ENCODE assay signal across 9 cellular contexts in genomic region chr2:165877565-165878550, GRCh38.
DNase-seq lines count a peak whose midpoint lies in the region; ATAC-seq, FAIRE-seq and TF ChIP-seq lines count a peak whose summit lies in the region.
"Had no signal": no experiment of that assay in that cellular context is flagged by ENCODE, and none has a peak within 500 bp of the region (broad histone marks: within the 10 kb centered on the region; RNA-seq: fewer than 3 reads in every experiment).

No MANE protein-coding gene starts in this region.

- H3K4me3 Mint-ChIP-seq in effector memory CD8-positive, alpha-beta T cell, result no peak overlapping the region
- H3K4me3 Mint-ChIP-seq: stimulated activated memory B cell treated with anti-CD40 and anti-IgM and Interleukin-4, amounts not matched to agents 10 μg/mL and 1 μg/mL and 100 μg/mL, for 72 hours had no signal

- H3K27ac ChIP-seq in substantia nigra (ENCODE audit: low read depth, low read length, poor library complexity, severe bottlenecking), result no peak overlapping the region
- no peak overlapping the region for H3K27ac ChIP-seq in pancreas

- FAIRE-seq in pancreas (lab: Jason Lieb, UNC), result no peak

- peaks cover 6 to 14% of the 10 kb centered on the region in 2 donors for H3K4me1 Mint-ChIP-seq in effector memory CD8-positive, alpha-beta T cell (ENCODE audit: low read depth in 2 of 2)
- H3K4me1 Mint-ChIP-seq: stimulated activated memory B cell treated with anti-CD40 and anti-IgM and Interleukin-4, amounts not matched to agents 10 μg/mL and 1 μg/mL and 100 μg/mL, for 72 hours had no signal

- 84 to 89% methylated on average over 6 of the region's 6 CpGs for WGBS in pancreas, 2 donors

- no peaks in the 10 kb centered on the region for H3K27me3 ChIP-seq in pancreas

- peak overlapping the region; percentile 13 to 30 for H3K27ac Mint-ChIP-seq in effector memory CD8-positive, alpha-beta T cell
- H3K27ac Mint-ChIP-seq: stimulated activated memory B cell treated with anti-CD40 and anti-IgM and Interleukin-4, amounts not matched to agents 10 μg/mL and 1 μg/mL and 100 μg/mL, for 72 hours had no signal

- no peaks in the 10 kb centered on the region for H3K27me3 Mint-ChIP-seq in effector memory CD8-positive, alpha-beta T cell
- H3K27me3 Mint-ChIP-seq: stimulated activated memory B cell treated with anti-CD40 and anti-IgM and Interleukin-4, amounts not matched to agents 10 μg/mL and 1 μg/mL and 100 μg/mL, for 72 hours had no signal

- DNase-seq in GM03348 (ENCODE audit: low spot score) (peak; percentile 51), omental fat pad (ENCODE audit: low spot score) (no peak), substantia nigra (lab: John Stamatoyannopoulos, UW) (no peak), NCI-H2081 (lab: John Stamatoyannopoulos, UW) (no peak), pancreas (no peak)
- no peak for DNase-seq in effector memory CD8-positive, alpha-beta T cell

- no peaks in the 10 kb centered on the region for H3K4me1 ChIP-seq in pancreas

- no peak overlapping the region for H3K4me3 ChIP-seq in pancreas

- intact Hi-C loops in pancreas (cut with DNase I), result loop anchor here in 1 of 3 donors (10.0 kb wide), 1 partner anchor 473 kb away; no protein-coding TSS in a partner anchor

- H3K9me3 Mint-ChIP-seq in effector memory CD8-positive, alpha-beta T cell, result no peaks in the 10 kb centered on the region
- H3K9me3 Mint-ChIP-seq: stimulated activated memory B cell treated with anti-CD40 and anti-IgM and Interleukin-4, amounts not matched to agents 10 μg/mL and 1 μg/mL and 100 μg/mL, for 72 hours had no signal

- peak; percentile 72 for ATAC-seq in GM21367 (IDR thresholded peaks at IDR 0.05; ENCODE audit: unreplicated experiment)
- ATAC-seq in HG03469 (IDR thresholded peaks at IDR 0.05; ENCODE audit: unreplicated experiment), result peak; percentile 40
- ATAC-seq in effector memory CD8-positive, alpha-beta T cell (replicated peaks), result peak; percentile 50
- ATAC-seq in omental fat pad (ENCODE audit: low FRiP score), result no peak
- ATAC-seq in pancreas, result no peak
- ATAC-seq: stimulated activated memory B cell treated with anti-CD40 and anti-IgM and Interleukin-4, amounts not matched to agents 10 μg/mL and 1 μg/mL and 100 μg/mL, for 72 hours had no signal

- no peaks in the 10 kb centered on the region for H3K9me3 ChIP-seq in pancreas

- TF ChIP-seq CTCF in omental fat pad (IDR thresholded peaks at IDR 0.05) (no peak), pancreas (IDR thresholded peaks at IDR 0.05) (no peak)

- peaks cover 10% of the 10 kb centered on the region for H3K36me3 Mint-ChIP-seq in effector memory CD8-positive, alpha-beta T cell (ENCODE audit: insufficient read depth)

- peaks cover 0 to 12% (median 0%) of the 10 kb centered on the region in 3 donors for H3K36me3 ChIP-seq in pancreas

Comparison
In these comparisons a context has a peak if more than half of its experiments do, and no peak if none do; other contexts are left out.
1. ATAC-seq: peak in GM21367 (single experiment), HG03469 (single experiment) and effector memory CD8-positive, alpha-beta T cell (single experiment); none in omental fat pad (single experiment) and pancreas (0 of 4).